Comparison of ENCODE assay signal across 26 cellular contexts in genomic region chr9:5909999-5910398, GRCh38. TPM values are rescaled to one million over a fixed set of nuclear protein-coding genes. Genes with fewer than 3 reads are reported as not detected.
DNase-seq lines count a peak whose midpoint lies in the region; ATAC-seq, FAIRE-seq and TF ChIP-seq lines count a peak whose summit lies in the region.
"Had no signal": no experiment of that assay in that cellular context is flagged by ENCODE, and none has a peak within 500 bp of the region (broad histone marks: within the 10 kb centered on the region; RNA-seq: fewer than 3 reads in every experiment).

No MANE protein-coding gene starts in this region.

- H3K36me3 Mint-ChIP-seq in activated naive CD8-positive, alpha-beta T cell treated with anti-CD3 and anti-CD28 coated beads for 36 hours = peaks cover 6% of the 10 kb centered on the region

- H3K4me3 Mint-ChIP-seq in activated naive CD8-positive, alpha-beta T cell treated with anti-CD3 and anti-CD28 coated beads for 36 hours = no peak overlapping the region
- H3K4me3 Mint-ChIP-seq: activated naive CD4-positive, alpha-beta T cell treated with anti-CD3 and anti-CD28 coated beads, Interleukin-2, amount 10 ng/mL, durations not matched to agents 7 days and 5 days; stimulated activated naive B cell treated with anti-CD40 and anti-IgM and Interleukin-4, amounts not matched to agents 10 μg/mL and 1 μg/mL and 100 μg/mL, for 72 hours had no signal

- peaks cover 8% of the 10 kb centered on the region for H3K4me1 Mint-ChIP-seq in activated naive CD8-positive, alpha-beta T cell treated with anti-CD3 and anti-CD28 coated beads for 36 hours
- H3K4me1 Mint-ChIP-seq: stimulated activated naive B cell treated with anti-CD40 and anti-IgM and Interleukin-4, amounts not matched to agents 10 μg/mL and 1 μg/mL and 100 μg/mL, for 72 hours had no signal

- H3K27me3 Mint-ChIP-seq in activated naive CD8-positive, alpha-beta T cell treated with anti-CD3 and anti-CD28 coated beads for 36 hours = no peaks in the 10 kb centered on the region
- H3K27me3 Mint-ChIP-seq: activated naive CD4-positive, alpha-beta T cell treated with anti-CD3 and anti-CD28 coated beads, Interleukin-2, amount 10 ng/mL, durations not matched to agents 7 days and 5 days; stimulated activated naive B cell treated with anti-CD40 and anti-IgM and Interleukin-4, amounts not matched to agents 10 μg/mL and 1 μg/mL and 100 μg/mL, for 72 hours had no signal

- peak; percentile 38 for FAIRE-seq in islet of Langerhans (lab: Jason Lieb, UNC)
- FAIRE-seq: D721Med, TTC549 had no signal

- no peak for DNase-seq in activated CD4-positive, CD25-positive, alpha-beta regulatory T cell treated with anti-CD3 and anti-CD28 coated beads, Interleukin-2, amount 50 U/mL, for 72 hours
- peak; percentile 49 for DNase-seq in LHCN-M2 (ENCODE audit: low read depth)
- DNase-seq in activated naive CD8-positive, alpha-beta T cell treated with anti-CD3 and anti-CD28 coated beads for 36 hours = no peak
- DNase-seq in HuH-7.5 (ENCODE audit: low spot score) = no peak
- no peak for DNase-seq in GM13976 (ENCODE audit: low spot score)
- DNase-seq: activated naive CD4-positive, alpha-beta T cell treated with anti-CD3 and anti-CD28 coated beads, Interleukin-2, amount 10 ng/mL, durations not matched to agents 7 days and 5 days; dorsolateral prefrontal cortex; head of caudate nucleus; Karpas-422; NCI-H82; RPMI8226; stimulated activated CD4-positive, alpha-beta T cell treated with anti-CD3 and anti-CD28 coated beads, Interleukin-12 subunit alpha, Interleukin-12 subunit beta, amount 100 ng/mL, for 4 hours; stimulated activated naive B cell treated with anti-CD40 and anti-IgM and Interleukin-4, amounts not matched to agents 10 μg/mL and 1 μg/mL and 100 μg/mL, for 72 hours; upper lobe of left lung had no signal

- in situ Hi-C loops in GM13976 (cut with MboI; ENCODE audit: low sequenced_read_pairs, unreplicated experiment) = no loop called here

- H3K9me3 Mint-ChIP-seq in activated naive CD8-positive, alpha-beta T cell treated with anti-CD3 and anti-CD28 coated beads for 36 hours = no peaks in the 10 kb centered on the region
- H3K9me3 Mint-ChIP-seq: activated naive CD4-positive, alpha-beta T cell treated with anti-CD3 and anti-CD28 coated beads, Interleukin-2, amount 10 ng/mL, durations not matched to agents 7 days and 5 days; stimulated activated naive B cell treated with anti-CD40 and anti-IgM and Interleukin-4, amounts not matched to agents 10 μg/mL and 1 μg/mL and 100 μg/mL, for 72 hours had no signal

- no peak for TF ChIP-seq CTCF in GM13976 (IDR thresholded peaks at IDR 0.05; ENCODE audit: borderline replicate concordance, control extremely low read depth, extremely low read depth, insufficient read depth, missing control alignments)

- peak; percentile 82 to 89 for ATAC-seq in activated CD4-positive, CD25-positive, alpha-beta regulatory T cell treated with anti-CD3 and anti-CD28 coated beads, Interleukin-2, amount 50 U/mL, for 24 hours
- ATAC-seq in GM18867 (IDR thresholded peaks at IDR 0.05; ENCODE audit: unreplicated experiment) = no peak
- ATAC-seq: stimulated activated naive B cell treated with anti-CD40 and anti-IgM and Interleukin-4, amounts not matched to agents 10 μg/mL and 1 μg/mL and 100 μg/mL, for 72 hours had no signal

- H3K27ac Mint-ChIP-seq in activated naive CD8-positive, alpha-beta T cell treated with anti-CD3 and anti-CD28 coated beads for 36 hours = peak overlapping the region; percentile 73
- H3K27ac Mint-ChIP-seq: activated naive CD4-positive, alpha-beta T cell treated with anti-CD3 and anti-CD28 coated beads, Interleukin-2, amount 10 ng/mL, durations not matched to agents 7 days and 5 days; stimulated activated naive B cell treated with anti-CD40 and anti-IgM and Interleukin-4, amounts not matched to agents 10 μg/mL and 1 μg/mL and 100 μg/mL, for 72 hours had no signal

RNA-seq across cellular contexts. Expression of gene MLANA, which starts 19.3 kb away (rescaled TPM):
- 0.11 TPM in 1 of 2 replicates, not detected in the other for total RNA-seq in LHCN-M2 (2014; rRNA removed)
- 0.07 TPM for polyA plus RNA-seq in LHCN-M2 (2012)
- total RNA-seq in activated naive CD8-positive, alpha-beta T cell treated with anti-CD3 and anti-CD28 coated beads for 36 hours = not detected
- total RNA-seq: cardiac muscle cell, dorsolateral prefrontal cortex, H4, mesenteric fat pad, pulmonary artery endothelial cell, upper lobe of left lung had no signal
- polyA plus RNA-seq: BJ, esophagus, neural cell had no signal
